In the genomic region with DNA sequence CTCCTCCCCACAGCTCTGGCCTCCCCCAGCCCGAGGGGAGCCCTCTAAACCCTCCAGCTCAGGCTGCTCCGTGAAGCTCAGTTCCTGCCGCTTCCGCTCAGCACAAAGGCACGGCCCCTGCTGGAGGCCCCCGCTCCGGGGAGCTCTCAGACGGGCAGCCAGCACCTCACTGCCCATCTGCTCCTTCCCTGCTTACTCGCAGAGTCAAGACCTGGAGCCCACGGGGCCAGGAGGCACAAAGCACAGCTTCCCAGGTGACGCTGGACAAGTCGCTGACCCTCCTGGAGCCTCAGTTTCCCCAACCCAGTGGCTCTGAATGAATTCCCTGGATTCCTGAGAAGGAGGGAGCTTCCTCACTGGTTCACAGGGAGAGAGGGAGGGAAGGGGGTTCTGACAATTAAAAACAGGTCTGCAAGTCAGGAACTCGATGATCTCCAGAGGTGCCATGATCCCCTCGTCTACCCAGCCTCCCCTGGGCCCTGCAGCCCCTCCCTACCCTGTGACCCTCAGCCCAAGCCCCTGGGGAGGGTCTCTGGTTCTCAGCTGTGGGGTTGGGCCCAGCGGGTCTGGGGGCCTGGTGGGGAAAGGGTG, we compare ENCODE assay signal across 8 cellular contexts. TPM values are rescaled to one million over a fixed set of nuclear protein-coding genes. Genes with fewer than 3 reads are reported as not detected.
DNase-seq lines count a peak whose midpoint lies in the region; ATAC-seq and TF ChIP-seq lines count a peak whose summit lies in the region.

No MANE protein-coding gene starts in this region.

- no peaks in the 10 kb centered on the region for H3K9me3 ChIP-seq in MG63

- H3K27ac Mint-ChIP-seq in chondrocyte (ENCODE audit: unreplicated experiment) (peak overlapping the region; percentile 96), naive B cell (peak overlapping the region; percentile 81 to 97 (median 94))

- H3K4me3 Mint-ChIP-seq in chondrocyte (ENCODE audit: unreplicated experiment) (peak overlapping the region; percentile 57), naive B cell (peak overlapping the region; percentile 78 to 91 (median 85))

- no peaks in the 10 kb centered on the region for H3K27me3 ChIP-seq in MG63

- ATAC-seq in GM18505 (IDR thresholded peaks at IDR 0.05; ENCODE audit: unreplicated experiment) = no peak
- ATAC-seq in naive B cell (ENCODE audit: low read depth in 2 of 2) = peak; percentile 71

- H3K9me3 Mint-ChIP-seq in chondrocyte (ENCODE audit: low read depth) (no peaks in the 10 kb centered on the region), naive B cell (no peaks in the 10 kb centered on the region)

- H3K36me3 ChIP-seq in MG63 = no peaks in the 10 kb centered on the region

- peak; percentile 76 for TF ChIP-seq POLR2A in GM18505 (IDR thresholded peaks at IDR 0.05; ENCODE audit: borderline replicate concordance, extremely low read depth, insufficient read depth, insufficient read length)

- TF ChIP-seq CTCF in chondrocyte (IDR thresholded peaks at IDR 0.05) = peak; percentile 52

- no peaks in the 10 kb centered on the region for H3K27me3 Mint-ChIP-seq in chondrocyte (ENCODE audit: low read depth)
- H3K27me3 Mint-ChIP-seq in naive B cell = no peaks in the 10 kb centered on the region

- no peak overlapping the region for H3K4me3 ChIP-seq in MG63

- peaks cover 55% of the 10 kb centered on the region for H3K4me1 Mint-ChIP-seq in chondrocyte (ENCODE audit: low read depth)
- H3K4me1 Mint-ChIP-seq in naive B cell = peaks cover 61 to 77% (median 73%) of the 10 kb centered on the region in 3 donors

- H3K36me3 Mint-ChIP-seq in chondrocyte (ENCODE audit: low read depth) (no peaks in the 10 kb centered on the region), naive B cell (no peaks in the 10 kb centered on the region)

- DNase-seq in SK-N-DZ (ENCODE audit: low spot score) = peak; percentile 59
- peak; percentile 87 for DNase-seq in chondrocyte (ENCODE audit: low spot score)
- DNase-seq in naive B cell = peak; percentile 53
- no peak for DNase-seq in SW 1271 (lab: John Stamatoyannopoulos, UW)
- DNase-seq in KG1 (lab: John Stamatoyannopoulos, UW) = no peak
- no peak for DNase-seq in NCI-H187 treated with DMSO at 0.1 percent for 48 hours (lab: John Stamatoyannopoulos, UW)
- no peak for DNase-seq in MG63

RNA-seq across cellular contexts. Expression of gene VAV2, which starts 36.2 kb away (rescaled TPM):
- polyA plus RNA-seq in SK-N-DZ (2014; cell fraction: cytosol; rRNA removed) = 17.8 and 20.2 TPM in 2 replicates
- polyA plus RNA-seq in SK-N-DZ (2014; cell fraction: nucleus; rRNA removed) = 36.3 and 41.4 TPM in 2 replicates
- total RNA-seq in chondrocyte = 17.7 to 34.2 TPM (median 19.3 TPM) in 3 replicates
- polyA plus RNA-seq in naive B cell (ENCODE audit: low read depth in 6 of 6) = 10 to 100 TPM in 5 of 6 donors, 1 to 10 TPM in 1; 5.7 to 33.3 (median 15.2) TPM
- total RNA-seq in MG63 (2014; rRNA removed; shearing (Covaris generic); ENCODE audit: low replicate concordance) = 17.3 and 22.8 TPM in 2 replicates

Comparison
In these comparisons a context has a peak if more than half of its experiments do, and no peak if none do; other contexts are left out.
1. DNase-seq: peak in SK-N-DZ (single experiment), chondrocyte (single experiment) and naive B cell (single experiment); none in SW 1271 (0 of 2), KG1 (single experiment), NCI-H187 treated with DMSO at 0.1 percent for 48 hours (single experiment) and MG63 (single experiment).